Comparison of ENCODE assay signal across 1 cellular context in the genomic region with DNA sequence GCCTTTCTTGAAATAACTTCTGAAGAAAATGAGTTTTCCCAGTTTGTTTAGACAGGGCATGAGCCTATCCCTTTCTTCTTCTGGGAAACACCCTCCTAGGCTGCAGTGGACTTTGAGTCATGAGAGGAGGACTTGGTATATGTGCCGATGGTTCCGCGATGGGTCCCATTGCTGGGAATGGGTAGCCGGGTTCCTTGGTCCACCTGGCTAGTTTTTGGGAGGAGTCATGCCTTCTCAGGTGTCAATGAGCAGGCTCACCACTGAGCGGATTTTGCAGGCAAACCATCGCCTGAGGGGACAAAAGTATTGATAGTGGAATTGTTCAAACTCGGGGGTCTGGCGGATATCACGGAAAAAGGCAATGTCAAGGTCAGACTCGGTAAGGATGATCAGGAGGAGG.
A peak's percentile ranks its signal among the peaks of the same experiment; 100 is the strongest.
TF ChIP-seq lines count a peak whose summit lies in the region.

No MANE protein-coding gene starts in this region.

TF ChIP-seq in K562, 482 proteins besides CTCF, POLR2A, EP300 and RAD21:
- no peak for TF ChIP-seq CBX2 (IDR thresholded peaks at IDR 0.05; ENCODE audit: insufficient read depth, low read length, poor library complexity, severe bottlenecking)
- no peak for TF ChIP-seq XRCC4 (IDR thresholded peaks at IDR 0.05; ENCODE audit: extremely low read depth, insufficient read depth, insufficient read length)
- no peak for TF ChIP-seq PKNOX1 (IDR thresholded peaks at IDR 0.05)
- no peak for TF ChIP-seq TBP (optimal IDR thresholded peaks at IDR 0.05; ENCODE audit: low read depth, low read length)
- TF ChIP-seq KLF13 (tag; IDR thresholded peaks at IDR 0.05; ENCODE audit: borderline replicate concordance, low read depth), result no peak
- peak; percentile 15; the same call in 1 of the 2 replicates for TF ChIP-seq POLR2AphosphoS5 (IDR thresholded peaks at IDR 0.05; ENCODE audit: control insufficient read depth, insufficient read depth, low read depth, low read length)
